8 cellular contexts compared by ENCODE assay signal in the genomic region with DNA sequence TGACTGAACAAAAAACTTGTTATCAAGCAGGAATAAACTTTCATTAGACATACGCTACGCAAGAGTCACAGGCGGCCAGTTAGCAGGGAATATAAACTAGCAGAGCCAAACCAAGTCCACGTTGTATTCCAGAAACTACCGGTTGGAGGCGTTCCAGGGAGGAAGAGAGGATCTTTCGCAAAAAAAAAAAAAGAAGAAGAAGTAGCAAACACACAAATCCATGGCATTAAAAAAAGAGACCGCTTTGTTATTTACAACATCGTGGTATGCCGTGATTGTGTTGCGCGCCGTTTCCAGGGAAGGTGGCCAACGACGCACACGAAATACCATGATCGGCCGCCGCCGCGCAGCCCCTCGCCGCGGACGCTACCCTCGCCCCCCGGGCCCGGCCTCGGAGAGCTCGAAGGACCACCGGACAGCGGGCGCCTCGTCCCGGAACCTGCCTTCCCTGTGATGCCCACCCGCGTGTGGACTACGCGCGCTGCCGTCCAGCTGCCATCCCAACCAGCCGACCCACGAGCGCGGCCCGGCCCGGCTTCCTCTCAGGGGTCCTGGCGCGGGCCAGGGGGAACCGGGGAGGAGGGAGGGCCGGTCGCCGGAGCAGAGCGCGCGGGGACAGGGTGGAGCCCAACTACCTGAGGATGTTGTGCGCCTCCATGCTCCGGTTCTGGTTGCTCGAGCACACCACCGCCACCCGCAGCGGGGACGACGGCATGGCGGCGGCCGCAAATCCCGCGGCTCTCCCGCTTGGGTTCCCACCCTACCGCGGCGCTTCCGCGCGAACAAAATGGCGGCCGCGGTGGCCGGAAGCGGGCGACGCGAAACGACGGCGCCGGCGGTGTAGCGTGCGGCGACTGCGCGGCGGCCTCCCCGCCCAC. TPM values are rescaled to one million over a fixed set of nuclear protein-coding genes. Genes with fewer than 3 reads are reported as not detected.
DNase-seq lines count a peak whose midpoint lies in the region; ATAC-seq and TF ChIP-seq lines count a peak whose summit lies in the region.

No MANE protein-coding gene starts in this region.

- H3K4me1 ChIP-seq in SJCRH30 (peaks cover 15% of the 10 kb centered on the region), right atrium auricular region (peaks cover 0 to 29% of the 10 kb centered on the region in 2 donors), rectal smooth muscle tissue (ENCODE audit: control insufficient read depth, insufficient read depth, low read length) (peaks cover 10% of the 10 kb centered on the region)

- in situ Hi-C loops in G401 (cut with HindIII; ENCODE audit: low sequenced_read_pairs), result no loop called here

- peak; percentile 62 for ATAC-seq in GM21723 (IDR thresholded peaks at IDR 0.05; ENCODE audit: unreplicated experiment)

- H3K27me3 Mint-ChIP-seq in IgD-negative memory B cell, result peaks cover 3% of the 10 kb centered on the region

- H3K27ac ChIP-seq in SJCRH30, result peak overlapping the region; percentile 98
- peak overlapping the region; percentile 92 to 98 for H3K27ac ChIP-seq in right atrium auricular region
- peak overlapping the region; percentile 100 for H3K27ac ChIP-seq in rectal smooth muscle tissue (ENCODE audit: low read depth, low read length)

- peaks cover 23 to 27% (median 24%) of the 10 kb centered on the region in 3 donors for H3K4me1 Mint-ChIP-seq in IgD-negative memory B cell

- H3K27me3 ChIP-seq in SJCRH30 (no peaks in the 10 kb centered on the region), right atrium auricular region (no peaks in the 10 kb centered on the region), rectal smooth muscle tissue (ENCODE audit: control insufficient read depth, insufficient read depth, low read length) (no peaks in the 10 kb centered on the region)

- H3K9ac ChIP-seq in rectal smooth muscle tissue (ENCODE audit: low read length), result peak overlapping the region; percentile 91

- H3K27ac Mint-ChIP-seq in IgD-negative memory B cell, result peak overlapping the region; percentile 98 to 99 (median 99)

- peaks cover 32% of the 10 kb centered on the region for H3K36me3 ChIP-seq in SJCRH30
- H3K36me3 ChIP-seq in right atrium auricular region, result peaks cover 15% of the 10 kb centered on the region
- no peaks in the 10 kb centered on the region for H3K36me3 ChIP-seq in rectal smooth muscle tissue (ENCODE audit: control insufficient read depth, insufficient read depth, low read length)

- H3K9me3 Mint-ChIP-seq in IgD-negative memory B cell, result no peaks in the 10 kb centered on the region

- TF ChIP-seq CTCF in right atrium auricular region (IDR thresholded peaks at IDR 0.05), result no peak

- H3K4me3 Mint-ChIP-seq in IgD-negative memory B cell, result peak overlapping the region; percentile 93 to 99 (median 96)

- DNase-seq in G401 (ENCODE audit: low spot score) (peak; percentile 37), SJCRH30 (peak; percentile 69 to 76), amniotic epithelial cell (ENCODE audit: low read depth) (peak; percentile 70), right atrium auricular region (ENCODE audit: low spot score) (no peak), occipital lobe (lab: John Stamatoyannopoulos, UW) (no peak)

- H3K36me3 Mint-ChIP-seq in IgD-negative memory B cell, result peaks cover 4% of the 10 kb centered on the region

- H3K4me3 ChIP-seq in SJCRH30 (peak overlapping the region; percentile 96), right atrium auricular region (peak overlapping the region; percentile 82 to 100), rectal smooth muscle tissue (ENCODE audit: low read length) (peak overlapping the region; percentile 100)

- H3K9me3 ChIP-seq in SJCRH30 (replicated peaks) (no peaks in the 10 kb centered on the region), right atrium auricular region (no peaks in the 10 kb centered on the region)

RNA-seq across cellular contexts. Expression of a gene that starts 0.6 kb away (rescaled TPM):
- 145 and 169 TPM in 2 replicates for total RNA-seq in G401 (2014; rRNA removed; shearing (Covaris generic))
- 176 TPM for polyA plus RNA-seq in IgD-negative memory B cell
- total RNA-seq in SJCRH30 (2014; rRNA removed; shearing (Covaris generic)), result 258 and 267 TPM in 2 replicates
- 100 to 1,000 TPM in 1 of 2 donors, 10 to 100 TPM in 1; 98.3 to 121 TPM for total RNA-seq in right atrium auricular region
- total RNA-seq in occipital lobe, result 32.9 TPM

RNA-seq across cellular contexts. Expression of a gene that starts 25.9 kb away (rescaled TPM):
- total RNA-seq in G401 (2014; rRNA removed; shearing (Covaris generic)), result 1.2 and 6.8 TPM in 2 replicates
- polyA plus RNA-seq in IgD-negative memory B cell, result not detected
- total RNA-seq in SJCRH30 (2014; rRNA removed; shearing (Covaris generic)), result 1.5 and 1.9 TPM in 2 replicates
- total RNA-seq in right atrium auricular region (1 to 10 TPM; 2.5 to 2.7 TPM), occipital lobe (2.7 TPM)

RNA-seq across cellular contexts. Expression of a gene that starts 33.7 kb away (rescaled TPM):
- total RNA-seq in G401 (2014; rRNA removed; shearing (Covaris generic)), result 1.1 TPM in 1 of 2 replicates, not detected in the other
- not detected for polyA plus RNA-seq in IgD-negative memory B cell
- 1.5 and 1.9 TPM in 2 replicates for total RNA-seq in SJCRH30 (2014; rRNA removed; shearing (Covaris generic))
- 1 to 10 TPM; 1.4 to 2.8 TPM for total RNA-seq in right atrium auricular region
- total RNA-seq in occipital lobe, result 18.1 TPM

RNA-seq across cellular contexts. Expression of a gene that starts 41.2 kb away (rescaled TPM):
- 37.1 and 63.9 TPM in 2 replicates for total RNA-seq in G401 (2014; rRNA removed; shearing (Covaris generic))
- 22.4 TPM for polyA plus RNA-seq in IgD-negative memory B cell
- total RNA-seq in SJCRH30 (2014; rRNA removed; shearing (Covaris generic)), result 37.2 and 49.6 TPM in 2 replicates
- 10 to 100 TPM; 42.4 to 45.6 TPM for total RNA-seq in right atrium auricular region
- total RNA-seq in occipital lobe, result 43.5 TPM

RNA-seq across cellular contexts. Expression of a gene that starts 57.9 kb away (rescaled TPM):
- total RNA-seq in G401 (2014; rRNA removed; shearing (Covaris generic)), result 1.1 and 1.3 TPM in 2 replicates
- 0.93 TPM for polyA plus RNA-seq in IgD-negative memory B cell
- 0.81 and 2.7 TPM in 2 replicates for total RNA-seq in SJCRH30 (2014; rRNA removed; shearing (Covaris generic))
- total RNA-seq in right atrium auricular region (10 to 100 TPM; 17.5 to 26.9 TPM), occipital lobe (0.31 TPM)

Comparison
In these comparisons a context has a peak if more than half of its experiments do, and no peak if none do; other contexts are left out.
1. DNase-seq: peak in G401 (single experiment), SJCRH30 (2 of 2) and amniotic epithelial cell (single experiment); none in right atrium auricular region (single experiment) and occipital lobe (single experiment).
2. Peak in every context shown above with its lines, with median percentiles within 50 percentile points of each other: H3K27ac ChIP-seq and H3K4me3 ChIP-seq.